Comparison of ENCODE assay signal across 23 cellular contexts in genomic region chr14:96711559-96712267, GRCh38.
"Had no signal": no experiment of that assay in that cellular context is flagged by ENCODE, and none has a peak within 500 bp of the region (broad histone marks: within the 10 kb centered on the region; RNA-seq: fewer than 3 reads in every experiment).

No MANE protein-coding gene starts in this region.

- H3K4me1 ChIP-seq: heart right ventricle, neural progenitor cell, prostate gland, right atrium auricular region, thyroid gland had no signal

- ATAC-seq: esophagus mucosa; gastroesophageal sphincter; heart right ventricle; left lobe of liver; sciatic nerve; stimulated activated effector memory CD8-positive, alpha-beta T cell treated with anti-CD3 and anti-CD28 coated beads, Interleukin-12 subunit alpha, Interleukin-12 subunit beta, amount 100 ng/mL, for 72 hours had no signal

- H3K27me3 ChIP-seq: neural progenitor cell, right atrium auricular region, thyroid gland had no signal

- H3K9me3 ChIP-seq: gastroesophageal sphincter, heart right ventricle, prostate gland, right atrium auricular region, stomach, thyroid gland had no signal

- H3K4me3 ChIP-seq: dorsolateral prefrontal cortex, gastroesophageal sphincter, heart right ventricle, lung, neural progenitor cell, prostate gland, right atrium auricular region, stomach, thyroid gland had no signal

- H3K27ac ChIP-seq: dorsolateral prefrontal cortex, epithelial cell of prostate, gastroesophageal sphincter, heart right ventricle, neural progenitor cell, prostate gland, right atrium auricular region, stomach, thyroid gland had no signal

- H3K36me3 ChIP-seq: gastroesophageal sphincter, heart right ventricle, neural progenitor cell, prostate gland, right atrium auricular region, stomach, thyroid gland had no signal

- DNase-seq: dorsolateral prefrontal cortex; effector CD4-positive, alpha-beta T cell; endodermal cell; foreskin fibroblast; heart right ventricle; hypothalamus; kidney; nucleus accumbens; stimulated activated CD4-positive, alpha-beta T cell treated with anti-CD3 and anti-CD28 coated beads, Interleukin-2, amount 100 ng/mL, for 24 hours; stimulated activated CD4-positive, alpha-beta T cell treated with anti-CD3 and anti-CD28 coated beads, Interleukin-4, amount 100 ng/mL, for 24 hours; stimulated activated naive CD4-positive, alpha-beta T cell treated with Interleukin-2 at 50 U/mL for 16 hours; stomach; thyroid gland had no signal
